ENCODE assay signal across 9 cellular contexts in the genomic region with DNA sequence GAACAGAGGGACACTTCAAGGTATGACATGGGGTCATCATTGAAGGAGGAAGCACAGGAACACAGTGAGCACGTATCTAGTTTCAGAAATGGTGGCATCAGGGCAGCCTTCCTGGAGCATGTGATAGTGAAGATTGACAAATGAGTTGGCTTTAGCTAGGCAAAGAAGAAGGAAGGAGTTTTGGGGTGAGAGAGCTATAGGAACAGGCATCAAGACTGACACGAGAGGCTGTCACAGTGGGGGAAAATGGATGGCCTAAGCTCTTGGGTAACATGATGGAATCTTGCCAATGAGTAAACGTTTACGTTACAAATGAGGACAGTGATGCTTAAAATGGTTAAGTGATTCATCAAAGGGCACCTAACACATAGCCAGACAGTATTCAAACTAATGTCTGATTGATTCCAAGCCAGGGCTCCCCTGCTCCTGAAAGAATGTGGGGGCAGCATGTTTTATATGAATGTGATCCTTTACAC. TPM values are rescaled to one million over a fixed set of nuclear protein-coding genes. Genes with fewer than 3 reads are reported as not detected.
DNase-seq lines count a peak whose midpoint lies in the region; ATAC-seq and TF ChIP-seq lines count a peak whose summit lies in the region.
"Had no signal": no experiment of that assay in that cellular context is flagged by ENCODE, and none has a peak within 500 bp of the region (broad histone marks: within the 10 kb centered on the region; RNA-seq: fewer than 3 reads in every experiment).

No MANE protein-coding gene starts in this region.

- H3K36me3 Mint-ChIP-seq in activated T-cell treated with anti-CD3 and anti-CD28 coated beads, Interleukin-2, amount 50 U/mL, for 72 hours (ENCODE audit: insufficient read depth in 2 of 2) = peaks cover 10 to 19% of the 10 kb centered on the region in 2 donors

- DNase-seq in AG09319 (ENCODE audit: extremely low read depth, low read depth) (peak; percentile 23), HPDE6-E6E7 (ENCODE audit: extremely low spot score) (peak; percentile 53), iris pigment epithelial cell (ENCODE audit: low read depth) (peak; percentile 97)
- peak; percentile 35 to 46 for DNase-seq in activated T-cell treated with anti-CD3 and anti-CD28 coated beads, Interleukin-2, amount 50 U/mL, for 72 hours
- no peak for DNase-seq in stimulated activated CD4-positive, alpha-beta T cell treated with anti-CD3 and anti-CD28 coated beads, Interleukin-2, amount 100 ng/mL, for 24 hours

- H3K9me3 Mint-ChIP-seq in activated T-cell treated with anti-CD3 and anti-CD28 coated beads, Interleukin-2, amount 50 U/mL, for 72 hours = peaks cover 9 to 10% of the 10 kb centered on the region in 2 donors

- no peak for TF ChIP-seq CTCF in AG09319 (IDR thresholded peaks at IDR 0.05; ENCODE audit: low read depth, low read length)

- peak; percentile 75 to 79 for ATAC-seq in activated T-cell treated with anti-CD3 and anti-CD28 coated beads, Interleukin-2, amount 50 U/mL, for 72 hours (replicated peaks in 1 of 2)
- ATAC-seq in HG02981 (IDR thresholded peaks at IDR 0.05; ENCODE audit: unreplicated experiment) (no peak), GM21360 (IDR thresholded peaks at IDR 0.05; ENCODE audit: unreplicated experiment) (no peak), HG03095 (IDR thresholded peaks at IDR 0.05; ENCODE audit: unreplicated experiment) (no peak)
- ATAC-seq: HCT116 had no signal

- H3K27me3 Mint-ChIP-seq in activated T-cell treated with anti-CD3 and anti-CD28 coated beads, Interleukin-2, amount 50 U/mL, for 72 hours (ENCODE audit: low read depth) = no peaks in the 10 kb centered on the region

- peaks cover 61% of the 10 kb centered on the region for H3K4me1 Mint-ChIP-seq in activated T-cell treated with anti-CD3 and anti-CD28 coated beads, Interleukin-2, amount 50 U/mL, for 72 hours (ENCODE audit: low read depth)

- H3K27ac Mint-ChIP-seq in activated T-cell treated with anti-CD3 and anti-CD28 coated beads, Interleukin-2, amount 50 U/mL, for 72 hours = peak overlapping the region; percentile 95

- peak overlapping the region; percentile 58 to 70 for H3K4me3 Mint-ChIP-seq in activated T-cell treated with anti-CD3 and anti-CD28 coated beads, Interleukin-2, amount 50 U/mL, for 72 hours

RNA-seq across cellular contexts. Expression of gene GPR171, which starts 23.1 kb away (rescaled TPM):
- 100 to 1,000 TPM in 1 of 2 donors, 10 to 100 TPM in 1; 83.7 to 101 TPM for total RNA-seq in activated T-cell treated with anti-CD3 and anti-CD28 coated beads, Interleukin-2, amount 50 U/mL, for 72 hours

RNA-seq across cellular contexts. Expression of gene P2RY14, which starts 52.2 kb away (rescaled TPM):
- under 1 TPM; 0.34 to 0.51 TPM for total RNA-seq in activated T-cell treated with anti-CD3 and anti-CD28 coated beads, Interleukin-2, amount 50 U/mL, for 72 hours

Comparison
In these comparisons a context has a peak if more than half of its experiments do, and no peak if none do; other contexts are left out.
1. DNase-seq: peak in AG09319 (single experiment), HPDE6-E6E7 (single experiment), activated T-cell treated with anti-CD3 and anti-CD28 coated beads, Interleukin-2, amount 50 U/mL, for 72 hours (2 of 2) and iris pigment epithelial cell (single experiment); none in stimulated activated CD4-positive, alpha-beta T cell treated with anti-CD3 and anti-CD28 coated beads, Interleukin-2, amount 100 ng/mL, for 24 hours (0 of 2).
2. ATAC-seq: peak in activated T-cell treated with anti-CD3 and anti-CD28 coated beads, Interleukin-2, amount 50 U/mL, for 72 hours (2 of 2); none in HG02981 (single experiment), GM21360 (single experiment) and HG03095 (single experiment).